ENCODE assay signal across 16 cellular contexts in genomic region chr15:74053497-74053896, GRCh38. TPM values are rescaled to one million over a fixed set of nuclear protein-coding genes. Genes with fewer than 3 reads are reported as not detected.
DNase-seq lines count a peak whose midpoint lies in the region; ATAC-seq, FAIRE-seq and TF ChIP-seq lines count a peak whose summit lies in the region.
"Had no signal": no experiment of that assay in that cellular context is flagged by ENCODE, and none has a peak within 500 bp of the region (broad histone marks: within the 10 kb centered on the region; RNA-seq: fewer than 3 reads in every experiment).

No MANE protein-coding gene starts in this region.

- no peak overlapping the region for H3K27ac Mint-ChIP-seq in immature natural killer cell
- H3K27ac Mint-ChIP-seq: activated CD4-positive, alpha-beta T cell treated with anti-CD3 and anti-CD28 coated beads, Interleukin-2, amount 10 ng/mL, durations not matched to agents 24 days and 14 days; CD14-positive monocyte; T-cell had no signal

- peaks cover 0 to 6% (median 3%) of the 10 kb centered on the region in 3 donors for H3K36me3 Mint-ChIP-seq in immature natural killer cell
- H3K36me3 Mint-ChIP-seq: CD14-positive monocyte had no signal

- TF ChIP-seq EP300 in HepG2 (IDR thresholded peaks at IDR 0.05; ENCODE audit: low read depth in 2 of 2, low read length in 2 of 2): no peak
- TF ChIP-seq EP300 in HepG2 (CRISPR knock-in tag; IDR thresholded peaks at IDR 0.05; ENCODE audit: borderline replicate concordance): no peak

- H3K4me2 ChIP-seq in HepG2 (ENCODE audit: low read depth, low read length): 0 out of 2 replicates have a peak overlapping the region, but pooled peaks have one; percentile 12

- peaks cover 30% of the 10 kb centered on the region for H3K4me1 ChIP-seq in ACC112 (ENCODE audit: control insufficient read depth, insufficient read depth, low read length, unreplicated experiment)
- no peaks in the 10 kb centered on the region for H3K4me1 ChIP-seq in HepG2 (ENCODE audit: insufficient read depth, low read length)
- peaks cover 25 to 41% of the 10 kb centered on the region in 2 donors for H3K4me1 ChIP-seq in thyroid gland

- TF ChIP-seq POLR2A in HepG2 (IDR thresholded peaks at IDR 0.05; ENCODE audit: insufficient read depth in 1 of 2, low read depth in 2 of 2, low read length in 2 of 2) (no peak), thyroid gland (IDR thresholded peaks at IDR 0.05) (no peak)

- H3K4me1 Mint-ChIP-seq in immature natural killer cell: peaks cover 7 to 18% of the 10 kb centered on the region in 2 donors

- peak overlapping the region in 1 of 5 donors; percentile 33 for H3K4me3 Mint-ChIP-seq in immature natural killer cell
- H3K4me3 Mint-ChIP-seq: neural crest cell had no signal

- TF ChIP-seq CTCF in RWPE1 (conservative IDR thresholded peaks at IDR 0.05; ENCODE audit: low read depth) (no peak), HepG2 (CRISPR knock-in tag; IDR thresholded peaks at IDR 0.05) (no peak), thyroid gland (IDR thresholded peaks at IDR 0.05) (no peak), brain microvascular endothelial cell (IDR thresholded peaks at IDR 0.05; ENCODE audit: low read depth, low read length, missing control alignments) (no peak)

- intact Hi-C loops in HepG2 (cut with micrococcal nuclease; ENCODE audit: unreplicated experiment): no loop called here
- intact Hi-C loops in thyroid gland (cut with DNase I): no loop called here

- H2AFZ ChIP-seq in ACC112 (ENCODE audit: low read length, unreplicated experiment): peak overlapping the region; percentile 42
- no peak overlapping the region for H2AFZ ChIP-seq in HepG2 (ENCODE audit: low read length)

- H3K9me3 Mint-ChIP-seq in immature natural killer cell: no peaks in the 10 kb centered on the region
- H3K9me3 Mint-ChIP-seq: activated CD4-positive, alpha-beta T cell treated with anti-CD3 and anti-CD28 coated beads, Interleukin-2, amount 10 ng/mL, durations not matched to agents 24 days and 14 days; neural crest cell; T-cell had no signal

- no peak for DNase-seq in RWPE1 (ENCODE audit: low spot score)
- DNase-seq in HepG2 (ENCODE audit: low spot score): no peak
- DNase-seq in retina: peak; percentile 52
- no peak for DNase-seq in thyroid gland
- no peak for DNase-seq in NCI-H524 treated with DMSO at 0.1 percent for 48 hours (lab: John Stamatoyannopoulos, UW)
- no peak for DNase-seq in immature natural killer cell
- no peak for DNase-seq in brain microvascular endothelial cell
- DNase-seq: activated gamma-delta T cell had no signal

- peaks cover 2 to 5% (median 3%) of the 10 kb centered on the region in 3 donors for H3K27me3 Mint-ChIP-seq in immature natural killer cell (ENCODE audit: low read depth in 3 of 3)
- H3K27me3 Mint-ChIP-seq: activated CD4-positive, alpha-beta T cell treated with anti-CD3 and anti-CD28 coated beads, Interleukin-2, amount 10 ng/mL, durations not matched to agents 24 days and 14 days; T-cell had no signal

- FAIRE-seq in HepG2 (lab: Jason Lieb, UNC): no peak
- FAIRE-seq: GM18507 had no signal

- no peak for ATAC-seq in HepG2

- CTCF ChIA-PET in RWPE1 (lab: Yijun Ruan, JAX): interaction anchor here (0.5 to 2.6 kb wide), 8 partner anchors 9 to 270 kb away, joined by 3 to 8 read pairs (median 4); no protein-coding TSS in a partner anchor
- CTCF ChIA-PET in HepG2 (lab: Yijun Ruan, JAX; ENCODE audit: low intra/inter-chr PET ratio, low total read pairs): interaction anchor here (1.2 kb wide), 1 partner anchor 269 kb away, joined by 4 read pairs; no protein-coding TSS in a partner anchor

- WGBS in HepG2 (ENCODE audit: low lambda C conversion rate): 48% methylated on average over 16 of the region's 16 CpGs
- WGBS in thyroid gland, 2 donors: 78 to 82% methylated on average over 16 of the region's 16 CpGs

- H3K79me2 ChIP-seq in ACC112 (ENCODE audit: control insufficient read depth, insufficient read depth, low read length, unreplicated experiment) (no peaks in the 10 kb centered on the region), HepG2 (ENCODE audit: insufficient read depth, low read length) (no peaks in the 10 kb centered on the region)

- H3K27ac ChIP-seq in ACC112 (ENCODE audit: low read depth, low read length): no peak overlapping the region
- peak overlapping the region; percentile 68 for H3K27ac ChIP-seq in RWPE1
- no peak overlapping the region for H3K27ac ChIP-seq in HepG2 (ENCODE audit: extremely low read length, insufficient read depth, low read length)
- no peak overlapping the region for H3K27ac ChIP-seq in thyroid gland
- no peak overlapping the region for H3K27ac ChIP-seq in brain microvascular endothelial cell

- in situ Hi-C loops in HepG2 (cut with HindIII; ENCODE audit: extremely low pct_ligation_motif_present, low pct_unique_long_range_greater_than_20kb) (no loop called here), brain microvascular endothelial cell (cut with HindIII; ENCODE audit: low pct_ligation_motif_present, low sequenced_read_pairs) (no loop called here)

- 0 out of 2 replicates have a peak, but pooled peaks cover 3% of the 10 kb centered on the region for H3K36me3 ChIP-seq in ACC112 (ENCODE audit: insufficient read depth, low read length)
- no peaks in the 10 kb centered on the region for H3K36me3 ChIP-seq in HepG2 (replicated peaks in 1 of 2; ENCODE audit: control insufficient read depth in 1 of 2, insufficient read depth in 2 of 2, low read length in 2 of 2)
- H3K36me3 ChIP-seq in thyroid gland: no peaks in the 10 kb centered on the region
- H3K36me3 ChIP-seq in brain microvascular endothelial cell (replicated peaks): no peaks in the 10 kb centered on the region

- no TSS peak for BruUV-seq in HepG2 (replicated peaks; lab: Mats Ljungman, UMichigan)

- H3K9ac ChIP-seq in HepG2 (ENCODE audit: insufficient read depth, low read depth, low read length): no peak overlapping the region

- TF ChIP-seq RAD21 in HepG2 (CRISPR knock-in tag; IDR thresholded peaks at IDR 0.05): no peak

- POLR2A ChIA-PET in RWPE1 (lab: Yijun Ruan, JAX; ENCODE audit: low non-redundant PET) (no interaction called here), HepG2 (lab: Yijun Ruan, JAX) (no interaction called here)

- no peaks in the 10 kb centered on the region for H3K9me3 ChIP-seq in HepG2 (ENCODE audit: low read length)
- H3K9me3 ChIP-seq in thyroid gland: no peaks in the 10 kb centered on the region

- H4K20me1 ChIP-seq in HepG2 (ENCODE audit: insufficient read depth, low read length): no peaks in the 10 kb centered on the region

- no peaks in the 10 kb centered on the region for H3K27me3 ChIP-seq in ACC112 (ENCODE audit: insufficient read depth, low read length)
- peaks cover 0 to 7% of the 10 kb centered on the region in 2 experiments; a peak in 2 of 5 replicates for H3K27me3 ChIP-seq in HepG2 (ENCODE audit: control insufficient read depth in 1 of 2, insufficient read depth in 2 of 2, low read length in 2 of 2)
- no peaks in the 10 kb centered on the region for H3K27me3 ChIP-seq in thyroid gland
- no peaks in the 10 kb centered on the region for H3K27me3 ChIP-seq in brain microvascular endothelial cell (replicated peaks)

- peak overlapping the region; percentile 52 for H3K4me3 ChIP-seq in ACC112 (ENCODE audit: low read depth, low read length)
- H3K4me3 ChIP-seq in HepG2 (replicated peaks in 1 of 3; ENCODE audit: insufficient read depth in 1 of 3, low read depth in 2 of 3, low read length in 3 of 3): no peak overlapping the region
- H3K4me3 ChIP-seq in thyroid gland (replicated peaks in 1 of 3): no peak overlapping the region
- H3K4me3 ChIP-seq in brain microvascular endothelial cell (ENCODE audit: low read depth, low read length): no peak overlapping the region

RNA-seq across cellular contexts. Expression of gene GOLGA6A, which starts 28.9 kb away (rescaled TPM):
- total RNA-seq in HepG2 (2016; rRNA removed; fragmentation: Illumina TruSeq; extraction: Trizol) (0.04 TPM in 1 of 2 replicates, not detected in the other), thyroid gland (under 1 TPM in 2 of 4 donors, not detected in 2; 0.22 to 0.54 TPM)
- not detected in 2 replicates for total RNA-seq in HepG2 (2016; cell fraction: cytosol; rRNA removed; fragmentation: Illumina TruSeq; extraction: Trizol; ENCODE audit: low read depth)
- not detected in 2 replicates for total RNA-seq in HepG2 (2016; cell fraction: insoluble cytoplasmic fraction; rRNA removed; fragmentation: Illumina TruSeq; extraction: Trizol)
- total RNA-seq in HepG2 (2016; cell fraction: membrane; rRNA removed; fragmentation: Illumina TruSeq; extraction: Trizol): not detected in 2 replicates
- not detected in 2 replicates for total RNA-seq in HepG2 (2016; cell fraction: nucleus; rRNA removed; fragmentation: Illumina TruSeq; extraction: Trizol)
- polyA plus RNA-seq in HepG2 (2011; rRNA removed) (0.22 TPM in 1 of 2 replicates, not detected in the other), immature natural killer cell (not detected)
- polyA plus RNA-seq in HepG2 (2011; cell fraction: cytosol; rRNA removed): 0.03 TPM in 1 of 2 replicates, not detected in the other
- polyA plus RNA-seq in HepG2 (2011; cell fraction: nucleus; rRNA removed): 0.14 and 0.63 TPM in 2 replicates
- 0.11 and 0.31 TPM in 2 replicates for polyA plus RNA-seq in HepG2 (2012)
- not detected in 2 replicates for polyA plus RNA-seq in HepG2 (2016; cell fraction: cytosol; fragmentation: Illumina TruSeq; extraction: Trizol; ENCODE audit: low read depth)
- not detected in 2 replicates for polyA plus RNA-seq in HepG2 (2016; cell fraction: insoluble cytoplasmic fraction; fragmentation: Illumina TruSeq; extraction: Trizol; ENCODE audit: low read depth)
- polyA plus RNA-seq in HepG2 (2016; cell fraction: membrane; fragmentation: Illumina TruSeq; extraction: Trizol; ENCODE audit: low read depth): not detected in 2 replicates
- not detected in 2 replicates for polyA plus RNA-seq in HepG2 (2016; cell fraction: nucleus; fragmentation: Illumina TruSeq; extraction: Trizol; ENCODE audit: insufficient read depth, low read depth)
- not detected in 2 replicates for polyA minus RNA-seq in HepG2 (2011; rRNA and poly(A)+ RNA removed; ENCODE audit: low replicate concordance)
- polyA minus RNA-seq in HepG2 (2011; cell fraction: cytosol; rRNA and poly(A)+ RNA removed): not detected in 2 replicates
- not detected in 2 replicates for polyA minus RNA-seq in HepG2 (2011; cell fraction: nucleus; rRNA and poly(A)+ RNA removed)
- total RNA-seq: activated CD4-positive, alpha-beta T cell treated with anti-CD3 and anti-CD28 coated beads, Interleukin-2, amount 10 ng/mL, durations not matched to agents 24 days and 14 days; left cardiac atrium; neural crest cell had no signal
- polyA plus RNA-seq: AG04450, CD14-positive monocyte had no signal

RNA-seq across cellular contexts. Expression of gene PML, which starts 59.0 kb away (rescaled TPM):
- total RNA-seq in HepG2 (2016; rRNA removed; fragmentation: Illumina TruSeq; extraction: Trizol): 2.9 and 3.9 TPM in 2 replicates
- total RNA-seq in HepG2 (2016; cell fraction: cytosol; rRNA removed; fragmentation: Illumina TruSeq; extraction: Trizol; ENCODE audit: low read depth): 1.4 and 1.8 TPM in 2 replicates
- 3.0 and 4.3 TPM in 2 replicates for total RNA-seq in HepG2 (2016; cell fraction: insoluble cytoplasmic fraction; rRNA removed; fragmentation: Illumina TruSeq; extraction: Trizol)
- total RNA-seq in HepG2 (2016; cell fraction: membrane; rRNA removed; fragmentation: Illumina TruSeq; extraction: Trizol): 2.4 and 2.6 TPM in 2 replicates
- 5.4 and 6.2 TPM in 2 replicates for total RNA-seq in HepG2 (2016; cell fraction: nucleus; rRNA removed; fragmentation: Illumina TruSeq; extraction: Trizol)
- polyA plus RNA-seq in HepG2 (2011; rRNA removed): 2.9 and 3.9 TPM in 2 replicates
- polyA plus RNA-seq in HepG2 (2011; cell fraction: cytosol; rRNA removed): 1.5 and 2.7 TPM in 2 replicates
- polyA plus RNA-seq in HepG2 (2011; cell fraction: nucleus; rRNA removed): 16.7 and 19.0 TPM in 2 replicates
- 8.7 and 10.3 TPM in 2 replicates for polyA plus RNA-seq in HepG2 (2012)
- 1.5 and 1.7 TPM in 2 replicates for polyA plus RNA-seq in HepG2 (2016; cell fraction: cytosol; fragmentation: Illumina TruSeq; extraction: Trizol; ENCODE audit: low read depth)
- polyA plus RNA-seq in HepG2 (2016; cell fraction: insoluble cytoplasmic fraction; fragmentation: Illumina TruSeq; extraction: Trizol; ENCODE audit: low read depth): 6.6 and 9.3 TPM in 2 replicates
- polyA plus RNA-seq in HepG2 (2016; cell fraction: membrane; fragmentation: Illumina TruSeq; extraction: Trizol; ENCODE audit: low read depth): 3.4 and 4.2 TPM in 2 replicates
- 18.1 and 20.7 TPM in 2 replicates for polyA plus RNA-seq in HepG2 (2016; cell fraction: nucleus; fragmentation: Illumina TruSeq; extraction: Trizol; ENCODE audit: insufficient read depth, low read depth)
- polyA minus RNA-seq in HepG2 (2011; rRNA and poly(A)+ RNA removed; ENCODE audit: low replicate concordance): 11.9 and 16.2 TPM in 2 replicates
- 6.8 and 10.8 TPM in 2 replicates for polyA minus RNA-seq in HepG2 (2011; cell fraction: cytosol; rRNA and poly(A)+ RNA removed)
- polyA minus RNA-seq in HepG2 (2011; cell fraction: nucleus; rRNA and poly(A)+ RNA removed): 8.4 and 9.9 TPM in 2 replicates
- 100 to 1,000 TPM in 1 of 4 donors, 10 to 100 TPM in 3; 55.9 to 141 (median 76.5) TPM for total RNA-seq in thyroid gland
- 10 to 100 TPM in 2 of 3 donors, 1 to 10 TPM in 1; 8.0 to 47.7 (median 16.2) TPM for polyA plus RNA-seq in immature natural killer cell

Comparison
In these comparisons a context has a peak if more than half of its experiments do, and no peak if none do; other contexts are left out.
1. RNA of gene PML, which starts 59.0 kb away (total RNA-seq): 55.9 to 141 TPM in thyroid gland; 1.4 to 6.2 TPM in HepG2; every median in the first group is over 4 times any median in the second.